ENCODE assay signal across 8 cellular contexts in the genomic region with DNA sequence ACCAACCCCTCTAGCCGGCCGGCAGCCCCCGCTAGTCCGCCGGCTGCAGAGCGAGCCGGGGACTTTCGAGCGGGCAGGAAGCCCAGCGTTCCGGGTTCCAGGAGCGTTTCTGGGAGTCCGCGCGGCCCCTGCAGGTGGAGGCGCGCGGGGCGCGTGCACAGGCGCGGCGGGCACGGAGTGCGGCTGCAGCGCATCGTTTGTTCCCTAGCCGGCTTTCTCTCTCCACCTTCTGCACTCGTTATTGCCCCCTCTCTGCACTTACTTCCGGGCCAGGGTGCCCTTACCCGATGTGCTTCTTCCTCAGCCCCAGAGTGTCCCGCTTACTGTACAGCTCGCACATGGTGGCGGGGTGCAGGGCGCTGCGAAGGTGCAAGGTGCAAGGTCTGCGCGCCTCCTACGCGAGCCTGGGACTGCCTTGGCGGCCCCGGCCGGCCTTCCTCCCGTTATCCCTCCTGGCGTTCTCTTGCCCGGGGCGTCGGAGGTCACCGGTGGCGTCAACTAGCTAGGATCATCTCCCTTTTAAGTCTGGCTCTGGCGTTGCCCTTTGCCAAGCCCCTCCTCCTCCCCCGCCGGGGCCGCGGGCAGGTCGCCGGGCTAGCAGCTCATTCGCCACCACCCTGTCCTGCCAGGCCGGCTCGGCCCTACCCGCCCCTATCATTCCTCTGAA. TPM values are rescaled to one million over a fixed set of nuclear protein-coding genes. Genes with fewer than 3 reads are reported as not detected.
DNase-seq lines count a peak whose midpoint lies in the region; ATAC-seq and TF ChIP-seq lines count a peak whose summit lies in the region.

A gene (minus strand): TSS at position 495 of the 667 bp plus-strand sequence. CDS start 155 bp downstream, at position 340.

- DNase-seq in Calu3 (peak; percentile 44), glutamatergic neuron (peak; percentile 50), omental fat pad (ENCODE audit: low spot score) (no peak), NCI-H1436 treated with DMSO at 0.1 percent for 48 hours (lab: John Stamatoyannopoulos, UW) (no peak), epidermal melanocyte (ENCODE audit: insufficient read length, low spot score) (no peak)
- no peak for DNase-seq in Jurkat, Clone E6-1 (ENCODE audit: low read depth, low spot score)
- DNase-seq in activated naive CD4-positive, alpha-beta T cell treated with anti-CD3 and anti-CD28 coated beads, Interleukin-2, amount 10 ng/mL, durations not matched to agents 7 days and 5 days, result peak; percentile 53

- intact Hi-C loops in Calu3 (cut with micrococcal nuclease; ENCODE audit: unreplicated experiment), result no loop called here

- ATAC-seq in omental fat pad (ENCODE audit: low FRiP score), result peak; percentile 65
- no peak for ATAC-seq in HG03460 (IDR thresholded peaks at IDR 0.05; ENCODE audit: unreplicated experiment)

- H3K4me3 Mint-ChIP-seq in Calu3 (ENCODE audit: low read depth, unreplicated experiment) (peak within 1 kb of the TSS; percentile 75), glutamatergic neuron (ENCODE audit: unreplicated experiment) (peak within 1 kb of the TSS; percentile 92)
- H3K4me3 Mint-ChIP-seq in activated naive CD4-positive, alpha-beta T cell treated with anti-CD3 and anti-CD28 coated beads, Interleukin-2, amount 10 ng/mL, durations not matched to agents 7 days and 5 days, result peak within 1 kb of the TSS; percentile 73

- TF ChIP-seq CTCF in Calu3 (IDR thresholded peaks at IDR 0.05; ENCODE audit: unreplicated experiment) (no peak), glutamatergic neuron (IDR thresholded peaks at IDR 0.05; ENCODE audit: partially characterized antibody, unreplicated experiment) (no peak), omental fat pad (IDR thresholded peaks at IDR 0.05) (no peak)

- H3K4me3 ChIP-seq in Jurkat, Clone E6-1 (ENCODE audit: low read length), result peak within 1 kb of the TSS; percentile 34

- H3K27ac Mint-ChIP-seq in Calu3 (ENCODE audit: unreplicated experiment) (no peak within 1 kb of the TSS), glutamatergic neuron (ENCODE audit: unreplicated experiment) (peak within 1 kb of the TSS; percentile 28)
- H3K27ac Mint-ChIP-seq in activated naive CD4-positive, alpha-beta T cell treated with anti-CD3 and anti-CD28 coated beads, Interleukin-2, amount 10 ng/mL, durations not matched to agents 7 days and 5 days, result no peak within 1 kb of the TSS

- H3K4me1 Mint-ChIP-seq in Calu3 (ENCODE audit: low read depth, unreplicated experiment) (peaks cover 8% of the 10 kb centered on the region), glutamatergic neuron (ENCODE audit: low read depth, unreplicated experiment) (peaks cover 4% of the 10 kb centered on the region)
- peaks cover 12% of the 10 kb centered on the region for H3K4me1 Mint-ChIP-seq in activated naive CD4-positive, alpha-beta T cell treated with anti-CD3 and anti-CD28 coated beads, Interleukin-2, amount 10 ng/mL, durations not matched to agents 7 days and 5 days

- H3K9me3 Mint-ChIP-seq in Calu3 (ENCODE audit: low read depth, unreplicated experiment) (no peaks in the 10 kb centered on the region), glutamatergic neuron (ENCODE audit: unreplicated experiment) (peaks cover 4% of the 10 kb centered on the region)
- no peaks in the 10 kb centered on the region for H3K9me3 Mint-ChIP-seq in activated naive CD4-positive, alpha-beta T cell treated with anti-CD3 and anti-CD28 coated beads, Interleukin-2, amount 10 ng/mL, durations not matched to agents 7 days and 5 days

- H3K27me3 Mint-ChIP-seq in Calu3 (ENCODE audit: unreplicated experiment) (no peaks in the 10 kb centered on the region), glutamatergic neuron (ENCODE audit: unreplicated experiment) (peaks cover 6% of the 10 kb centered on the region)
- peaks cover 55% of the 10 kb centered on the region for H3K27me3 Mint-ChIP-seq in activated naive CD4-positive, alpha-beta T cell treated with anti-CD3 and anti-CD28 coated beads, Interleukin-2, amount 10 ng/mL, durations not matched to agents 7 days and 5 days

- H3K36me3 Mint-ChIP-seq in Calu3 (ENCODE audit: insufficient read depth, unreplicated experiment) (peaks cover 14% of the 10 kb centered on the region), glutamatergic neuron (ENCODE audit: unreplicated experiment) (peaks cover 5% of the 10 kb centered on the region)
- H3K36me3 Mint-ChIP-seq in activated naive CD4-positive, alpha-beta T cell treated with anti-CD3 and anti-CD28 coated beads, Interleukin-2, amount 10 ng/mL, durations not matched to agents 7 days and 5 days, result no peaks in the 10 kb centered on the region

- CTCF ChIA-PET in Calu3 (lab: Charles Lee), result no interaction called here
- CTCF ChIA-PET in activated naive CD4-positive, alpha-beta T cell treated with anti-CD3 and anti-CD28 coated beads, Interleukin-2, amount 10 ng/mL, durations not matched to agents 7 days and 5 days (lab: Charles Lee), result no interaction called here

- BruUV-seq in Calu3 (replicated peaks; lab: Mats Ljungman, UMichigan), result no TSS peak

RNA-seq across cellular contexts. Expression of the gene that starts here (rescaled TPM):
- total RNA-seq in Calu3 (2022) (0.35 and 0.51 TPM in 2 replicates), glutamatergic neuron (ENCODE audit: unreplicated experiment) (not detected), omental fat pad (under 1 TPM in 1 of 4 donors, not detected in 3; 0.96 TPM)
- polyA plus RNA-seq in Jurkat, Clone E6-1 (2012; ENCODE audit: insufficient read depth, insufficient read length), result not detected

Comparison
In these comparisons a context has a peak if more than half of its experiments do, and no peak if none do; other contexts are left out.
1. Peak in DNase-seq in Calu3; RNA of the gene not detected or under 1 TPM.
2. Peak in DNase-seq in glutamatergic neuron; RNA of the gene not detected or under 1 TPM.
3. Peak in ATAC-seq in omental fat pad; RNA of the gene not detected or under 1 TPM.